Comparison of ENCODE assay signal across 8 cellular contexts in the genomic region with DNA sequence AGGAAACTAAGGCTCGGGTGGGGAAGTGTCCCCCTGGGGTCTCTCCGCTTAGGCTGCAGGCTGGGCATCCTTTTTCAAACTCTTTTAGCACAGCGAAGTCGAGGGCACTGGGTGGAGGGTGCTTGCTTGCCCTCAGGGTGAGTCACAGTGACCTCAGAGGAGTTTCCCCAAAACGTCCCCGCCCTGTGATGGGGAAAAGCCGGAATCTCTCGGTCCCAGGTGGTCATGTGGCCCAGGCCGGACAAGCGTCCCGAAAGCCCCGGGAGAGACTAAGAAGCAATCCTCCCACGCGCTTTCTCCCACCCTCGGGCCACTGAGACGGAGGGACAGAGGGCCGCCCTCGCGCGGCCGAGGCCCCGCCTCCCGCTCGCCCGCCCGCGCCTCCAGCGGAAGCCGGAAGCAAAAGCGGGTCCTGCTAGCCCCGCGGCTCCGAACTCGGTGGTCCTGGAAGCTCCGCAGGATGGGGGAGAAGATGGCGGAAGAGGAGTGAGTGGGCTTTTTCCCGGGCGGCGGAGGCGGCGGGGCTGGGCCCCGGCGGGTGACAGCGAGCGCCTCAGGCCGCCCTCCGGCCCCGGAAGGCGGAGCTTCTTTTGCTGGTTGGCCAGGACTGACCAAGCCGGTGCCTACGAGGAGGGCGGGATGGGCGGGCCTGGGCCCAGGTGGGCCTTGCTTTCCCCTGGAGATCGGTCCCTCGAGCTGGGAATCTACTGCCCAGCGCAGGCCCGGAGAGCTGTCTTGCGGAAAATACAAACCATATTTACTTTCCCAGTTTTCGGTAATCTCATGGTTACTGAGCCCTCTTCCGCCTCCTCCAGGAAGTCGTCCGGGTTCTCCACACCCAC. TPM values are rescaled to one million over a fixed set of nuclear protein-coding genes. Genes with fewer than 3 reads are reported as not detected.
A peak's percentile ranks its signal among the peaks of the same experiment; 100 is the strongest.
DNase-seq lines count a peak whose midpoint lies in the region; ATAC-seq and TF ChIP-seq lines count a peak whose summit lies in the region.

A gene with protein sequence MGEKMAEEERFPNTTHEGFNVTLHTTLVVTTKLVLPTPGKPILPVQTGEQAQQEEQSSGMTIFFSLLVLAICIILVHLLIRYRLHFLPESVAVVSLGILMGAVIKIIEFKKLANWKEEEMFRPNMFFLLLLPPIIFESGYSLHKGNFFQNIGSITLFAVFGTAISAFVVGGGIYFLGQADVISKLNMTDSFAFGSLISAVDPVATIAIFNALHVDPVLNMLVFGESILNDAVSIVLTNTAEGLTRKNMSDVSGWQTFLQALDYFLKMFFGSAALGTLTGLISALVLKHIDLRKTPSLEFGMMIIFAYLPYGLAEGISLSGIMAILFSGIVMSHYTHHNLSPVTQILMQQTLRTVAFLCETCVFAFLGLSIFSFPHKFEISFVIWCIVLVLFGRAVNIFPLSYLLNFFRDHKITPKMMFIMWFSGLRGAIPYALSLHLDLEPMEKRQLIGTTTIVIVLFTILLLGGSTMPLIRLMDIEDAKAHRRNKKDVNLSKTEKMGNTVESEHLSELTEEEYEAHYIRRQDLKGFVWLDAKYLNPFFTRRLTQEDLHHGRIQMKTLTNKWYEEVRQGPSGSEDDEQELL (plus strand): TSS at position 366 of the 842 bp plus-strand sequence. CDS start 95 bp downstream, at position 461.

- DNase-seq in NCI-H1930 (lab: John Stamatoyannopoulos, UW) (peak; percentile 81 to 89), ascending aorta (ENCODE audit: low spot score in 2 of 2) (peak; percentile 73 to 96), hepatic stellate cell (ENCODE audit: low spot score) (peak; percentile 80), aorta (peak; percentile 95 to 96)

- H3K27me3 ChIP-seq in ascending aorta (no peaks in the 10 kb centered on the region), rectal smooth muscle tissue (ENCODE audit: control insufficient read depth, insufficient read depth, low read length) (no peaks in the 10 kb centered on the region), aorta (ENCODE audit: control insufficient read depth in 1 of 2, insufficient read depth in 2 of 2, low read length in 1 of 2) (no peaks in the 10 kb centered on the region)

- intact Hi-C loops in T-helper 2 cell treated with Interferon-gamma antibody and Interleukin-4, amounts not matched to agents 100 ng/mL and 5 ng/mL, for 36 hours (cut with micrococcal nuclease) = loop anchor here (1.0 to 5.0 kb wide), 2 partner anchors 10 to 140 kb away; no protein-coding TSS in a partner anchor
- intact Hi-C loops in ascending aorta (cut with DNase I) (loop anchor here (1.0 to 5.0 kb wide), 5 partner anchors 36 to 103 kb away; a partner anchor contains a TSS), aorta (cut with DNase I) (loop anchor here in 1 of 2 donors (5.0 kb wide), 2 partner anchors 75 to 100 kb away; a partner anchor contains a TSS)

- WGBS in aorta, 2 donors = 0% methylated on average over 56 to 62 of the region's 62 CpGs

- H3K27ac ChIP-seq in ascending aorta (peak within 1 kb of the TSS; percentile 89 to 96), rectal smooth muscle tissue (ENCODE audit: low read depth, low read length) (peak within 1 kb of the TSS; percentile 84), aorta (ENCODE audit: low read depth in 1 of 2, low read length in 2 of 2) (peak within 1 kb of the TSS; percentile 39 to 52)

- TF ChIP-seq CTCF in ascending aorta (IDR thresholded peaks at IDR 0.05) = peak in 2 of 3 experiments; percentile 38 to 39

- H3K4me3 ChIP-seq in ascending aorta (peak within 1 kb of the TSS; percentile 72 to 94), rectal smooth muscle tissue (ENCODE audit: low read length) (peak within 1 kb of the TSS; percentile 77), aorta (ENCODE audit: low read length in 2 of 2) (peak within 1 kb of the TSS; percentile 59 to 80)

- H3K9me3 ChIP-seq in ascending aorta (no peaks in the 10 kb centered on the region), aorta (ENCODE audit: control insufficient read depth, low read length) (no peaks in the 10 kb centered on the region)

- peaks cover 0 to 22% of the 10 kb centered on the region in 2 donors for H3K36me3 ChIP-seq in ascending aorta
- peaks cover 4% of the 10 kb centered on the region for H3K36me3 ChIP-seq in rectal smooth muscle tissue (ENCODE audit: control insufficient read depth, insufficient read depth, low read length)
- no peaks in the 10 kb centered on the region for H3K36me3 ChIP-seq in aorta (ENCODE audit: control insufficient read depth in 1 of 2, insufficient read depth in 2 of 2, low read length in 1 of 2)

- ATAC-seq in GM18498 (IDR thresholded peaks at IDR 0.05; ENCODE audit: unreplicated experiment) = peak; percentile 87
- peak; percentile 84 for ATAC-seq in HG02885 (IDR thresholded peaks at IDR 0.05; ENCODE audit: poor library complexity, unreplicated experiment)
- peak; percentile 96 for ATAC-seq in aorta (ENCODE audit: low FRiP score)

- peak within 1 kb of the TSS; percentile 98 for H3K9ac ChIP-seq in rectal smooth muscle tissue (ENCODE audit: low read length)

- H3K4me1 ChIP-seq in ascending aorta = peaks cover 0 to 8% of the 10 kb centered on the region in 2 donors
- peaks cover 6% of the 10 kb centered on the region for H3K4me1 ChIP-seq in rectal smooth muscle tissue (ENCODE audit: control insufficient read depth, insufficient read depth, low read length)
- peaks cover 0 to 6% of the 10 kb centered on the region in 2 donors for H3K4me1 ChIP-seq in aorta (ENCODE audit: control insufficient read depth in 1 of 2, insufficient read depth in 2 of 2, low read length in 2 of 2)

RNA-seq across cellular contexts. Expression of the gene that starts here (rescaled TPM):
- total RNA-seq in T-helper 2 cell treated with Interferon-gamma antibody and Interleukin-4, amounts not matched to agents 100 ng/mL and 5 ng/mL, for 36 hours = 19.7 and 22.3 TPM in 2 replicates
- total RNA-seq in ascending aorta (9.7 TPM), aorta (10 to 100 TPM; 12.5 to 14.6 TPM)
- polyA plus RNA-seq in aorta = 10 to 100 TPM in 1 of 2 donors, 1 to 10 TPM in 1; 2.8 to 10.6 TPM

Comparison
In these comparisons a context has a peak if more than half of its experiments do, and no peak if none do; other contexts are left out.
1. Peak in every context shown above with its lines: DNase-seq, ATAC-seq, H3K4me3 ChIP-seq and H3K27ac ChIP-seq.